Comparison of ENCODE assay signal across 12 cellular contexts in the genomic region with DNA sequence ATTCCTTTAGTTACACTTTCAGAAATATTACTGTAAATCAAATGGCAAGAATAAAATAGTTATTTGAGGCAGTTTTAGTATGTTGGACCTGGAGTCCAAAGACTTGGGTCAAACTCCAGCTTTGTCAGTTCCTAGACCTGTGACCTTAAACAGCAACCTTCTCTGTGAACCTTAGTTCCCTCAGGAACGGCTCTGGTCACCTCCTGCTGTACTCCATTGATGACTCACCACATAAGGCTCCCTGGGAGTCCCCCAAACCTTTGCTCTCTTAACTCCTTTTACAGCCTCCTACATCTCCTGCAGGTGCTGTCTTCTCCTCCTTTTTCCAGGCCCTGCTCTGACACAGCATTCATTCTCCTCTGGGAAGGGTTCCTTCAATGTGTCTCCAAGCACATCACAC. TPM values are rescaled to one million over a fixed set of nuclear protein-coding genes. Genes with fewer than 3 reads are reported as not detected.
A peak's percentile ranks its signal among the peaks of the same experiment; 100 is the strongest.
DNase-seq lines count a peak whose midpoint lies in the region; ATAC-seq, FAIRE-seq and TF ChIP-seq lines count a peak whose summit lies in the region.
"Had no signal": no experiment of that assay in that cellular context is flagged by ENCODE, and none has a peak within 500 bp of the region (broad histone marks: within the 10 kb centered on the region; RNA-seq: fewer than 3 reads in every experiment).

No MANE protein-coding gene starts in this region.

- H3K4me3 ChIP-seq in A549: no peak overlapping the region
- no peak overlapping the region for H3K4me3 ChIP-seq in astrocyte (ENCODE audit: insufficient read depth, low read depth, low read length)
- H3K4me3 ChIP-seq in right lobe of liver: no peak overlapping the region
- H3K4me3 ChIP-seq in OCI-LY7 (ENCODE audit: low read depth, low read length, poor library complexity, severe bottlenecking): no peak overlapping the region
- no peak overlapping the region for H3K4me3 ChIP-seq in tibial nerve
- H3K4me3 ChIP-seq: adrenal gland had no signal

- H3K4me1 Mint-ChIP-seq in astrocyte (ENCODE audit: low read depth, unreplicated experiment): peaks cover 53% of the 10 kb centered on the region

- peak overlapping the region; percentile 81 for H3K4me3 Mint-ChIP-seq in astrocyte (ENCODE audit: unreplicated experiment)

- H3K9me2 ChIP-seq in OCI-LY7 (ENCODE audit: insufficient read depth, low read length): no peaks in the 10 kb centered on the region

- H3K27ac ChIP-seq in A549: peak overlapping the region; percentile 47 to 83; a peak in 5 of 6 replicates
- H3K27ac ChIP-seq in astrocyte (ENCODE audit: low read depth, low read length): peak overlapping the region; percentile 99
- H3K27ac ChIP-seq in right lobe of liver: no peak overlapping the region
- H3K27ac ChIP-seq in OCI-LY7 (ENCODE audit: low read depth, low read length, poor library complexity, severe bottlenecking): no peak overlapping the region
- peak overlapping the region in 1 of 4 donors; percentile 10 for H3K27ac ChIP-seq in tibial nerve
- H3K27ac ChIP-seq: HL-60 had no signal

- ATAC-seq in A549 (peak; percentile 36 to 49; a peak in 2 of 6 replicates), right lobe of liver (peak; percentile 61 to 74 (median 65)), GM21360 (IDR thresholded peaks at IDR 0.05; ENCODE audit: unreplicated experiment) (no peak)

- H3K79me2 ChIP-seq in astrocyte (ENCODE audit: insufficient read depth, low read length) (no peaks in the 10 kb centered on the region), OCI-LY7 (ENCODE audit: insufficient read depth, low read depth, low read length) (no peaks in the 10 kb centered on the region)

- TF ChIP-seq RAD21 in A549 (conservative IDR thresholded peaks at IDR 0.05 in 1 of 2, IDR thresholded peaks at IDR 0.05 in 1 of 2): no peak

- TF ChIP-seq CTCF in A549 (IDR thresholded peaks at IDR 0.05) (no peak), astrocyte (IDR thresholded peaks at IDR 0.05; ENCODE audit: insufficient read depth, low read depth, low read length) (no peak), right lobe of liver (IDR thresholded peaks at IDR 0.05) (no peak), OCI-LY7 (conservative IDR thresholded peaks at IDR 0.05; ENCODE audit: low read length) (no peak), tibial nerve (IDR thresholded peaks at IDR 0.05) (no peak)

- no peak for TF ChIP-seq EP300 in A549 (IDR thresholded peaks at IDR 0.05)
- TF ChIP-seq EP300 in tibial nerve (IDR thresholded peaks at IDR 0.05): no peak

- H3K9me3 Mint-ChIP-seq in astrocyte (ENCODE audit: unreplicated experiment): no peaks in the 10 kb centered on the region

- H3K9me3 ChIP-seq in A549: no peaks in the 10 kb centered on the region
- no peaks in the 10 kb centered on the region for H3K9me3 ChIP-seq in astrocyte (ENCODE audit: insufficient read depth, low read depth, low read length)
- no peaks in the 10 kb centered on the region for H3K9me3 ChIP-seq in right lobe of liver
- no peaks in the 10 kb centered on the region for H3K9me3 ChIP-seq in OCI-LY7 (ENCODE audit: low read length)
- no peaks in the 10 kb centered on the region for H3K9me3 ChIP-seq in tibial nerve
- H3K9me3 ChIP-seq: adrenal gland had no signal

- POLR2A ChIA-PET in A549 (lab: Yijun Ruan, JAX) (interaction anchor here (1.0 kb wide), 1 partner anchor 8 kb away, joined by 3 read pairs; no protein-coding TSS in a partner anchor), OCI-LY7 (lab: Charles Lee) (no interaction called here)

- FAIRE-seq in A549 (lab: Jason Lieb, UNC) (no peak), astrocyte (lab: Jason Lieb, UNC) (no peak)

- H3K27ac Mint-ChIP-seq in astrocyte (ENCODE audit: unreplicated experiment): peak overlapping the region; percentile 79

- H3K4me1 ChIP-seq in A549 (peaks cover 50% of the 10 kb centered on the region), astrocyte (ENCODE audit: insufficient read depth, low read length) (peaks cover 54% of the 10 kb centered on the region), right lobe of liver (peaks cover 0 to 24% (median 0%) of the 10 kb centered on the region in 4 donors), OCI-LY7 (ENCODE audit: insufficient read depth, low read length, poor library complexity, severe bottlenecking) (no peaks in the 10 kb centered on the region), tibial nerve (peaks cover 0 to 15% (median 4%) of the 10 kb centered on the region in 4 donors)

- H3K27me3 ChIP-seq in astrocyte (ENCODE audit: insufficient read depth, low read length) (no peaks in the 10 kb centered on the region), right lobe of liver (no peaks in the 10 kb centered on the region), tibial nerve (no peaks in the 10 kb centered on the region)
- H3K27me3 ChIP-seq: adrenal gland had no signal

- peak overlapping the region; percentile 49 for H3K4me2 ChIP-seq in A549
- peak overlapping the region; percentile 72 for H3K4me2 ChIP-seq in astrocyte (ENCODE audit: low read length)
- H3K4me2 ChIP-seq in OCI-LY7 (ENCODE audit: low read length): no peak overlapping the region

- TF ChIP-seq POLR2A in A549 (IDR thresholded peaks at IDR 0.05; ENCODE audit: low read length): no peak
- TF ChIP-seq POLR2A in right lobe of liver (IDR thresholded peaks at IDR 0.05): no peak
- TF ChIP-seq POLR2A in tibial nerve (IDR thresholded peaks at IDR 0.05): no peak

- peak overlapping the region; percentile 9 for H3K9ac ChIP-seq in astrocyte (ENCODE audit: low read length)

- BruUV-seq in OCI-LY7 (replicated peaks; lab: Mats Ljungman, UMichigan): no TSS peak

- H3K27me3 Mint-ChIP-seq in astrocyte (ENCODE audit: low read depth, unreplicated experiment): no peaks in the 10 kb centered on the region

- intact Hi-C loops in right lobe of liver (cut with DNase I) (no loop called here), OCI-LY7 (cut with micrococcal nuclease; ENCODE audit: unreplicated experiment) (no loop called here)

- H4K20me1 ChIP-seq in astrocyte (ENCODE audit: insufficient read depth, low read length) (no peaks in the 10 kb centered on the region), OCI-LY7 (ENCODE audit: insufficient read depth, low read length) (no peaks in the 10 kb centered on the region)

- H3K36me3 ChIP-seq in astrocyte (ENCODE audit: insufficient read depth, low read length) (no peaks in the 10 kb centered on the region), right lobe of liver (peaks cover 0 to 2% (median 0%) of the 10 kb centered on the region in 4 donors), OCI-LY7 (ENCODE audit: insufficient read depth, low read length) (no peaks in the 10 kb centered on the region), tibial nerve (peaks cover 0 to 6% (median 0%) of the 10 kb centered on the region in 3 donors)
- H3K36me3 ChIP-seq: adrenal gland had no signal

- H2AFZ ChIP-seq in astrocyte (ENCODE audit: low read depth, low read length) (no peak overlapping the region), OCI-LY7 (ENCODE audit: low read length) (no peak overlapping the region)

- 0% methylated on average over 1 of the region's 1 CpG for WGBS in A549 (ENCODE audit: missing lambda C conversion rate)
- 14% methylated on average over 1 of the region's 1 CpG for WGBS in right lobe of liver (ENCODE audit: insufficient coverage, low coverage, low lambda C conversion rate, missing lambda C conversion rate)
- 36 to 42% methylated on average over 1 of the region's 1 CpG for WGBS in tibial nerve, 2 donors

- H3K36me3 Mint-ChIP-seq in astrocyte (ENCODE audit: low read depth, unreplicated experiment): peaks cover 4% of the 10 kb centered on the region

- CTCF ChIA-PET in A549 (lab: Yijun Ruan, JAX): interaction anchor here (0.9 to 4.7 kb wide), 4 partner anchors 11 to 115 kb away, joined by 3 to 26 read pairs (median 11); no protein-coding TSS in a partner anchor
- CTCF ChIA-PET in OCI-LY7 (lab: Charles Lee; ENCODE audit: unreplicated experiment): no interaction called here

- DNase-seq in A549 (ENCODE audit: low read depth in 1 of 2, low spot score in 1 of 2) (no peak), HCEC 1CT (peak; percentile 29), astrocyte (ENCODE audit: low read depth) (peak; percentile 30), right lobe of liver (no peak), OCI-LY7 (ENCODE audit: low spot score) (no peak), tibial nerve (ENCODE audit: low spot score in 2 of 2) (no peak), germinal center (ENCODE audit: low spot score) (no peak)
- DNase-seq: adrenal gland, cortex of kidney, DMS79 had no signal

TF ChIP-seq in A549, 52 proteins besides CTCF, POLR2A, EP300 and RAD21:
- no peak for TF ChIP-seq FOSL2 (IDR thresholded peaks at IDR 0.05)
- TF ChIP-seq FOSL2 (CRISPR knock-in tag; IDR thresholded peaks at IDR 0.05): peak; percentile 65
- no peak for TF ChIP-seq ZFP36 (IDR thresholded peaks at IDR 0.05; ENCODE audit: borderline replicate concordance, partially characterized antibody)

RNA-seq across cellular contexts. Expression of a gene that starts 29.1 kb away (rescaled TPM):
- polyA plus RNA-seq in A549 (2011; rRNA removed) (3.1 and 4.9 TPM in 2 replicates), A549 (2017; fragmentation: RNase III; extraction: RNeasy Plus Mini Kit Qiagen cat#74134 plus additional on column Dnase treatment) (6.4 to 7.3 TPM (median 6.9 TPM) in 3 replicates)
- 2.4 and 2.8 TPM in 2 replicates for polyA plus RNA-seq in A549 (2012; cell fraction: cytosol; rRNA removed)
- polyA plus RNA-seq in A549 (2012; cell fraction: nucleus; rRNA removed): 12.4 and 15.5 TPM in 2 replicates
- 4.8 and 6.3 TPM in 2 replicates for polyA minus RNA-seq in A549 (2011; rRNA and poly(A)+ RNA removed)
- total RNA-seq in astrocyte (128 and 136 TPM in 2 replicates), right lobe of liver (10 to 100 TPM in 4 of 6 experiments, 1 to 10 TPM in 2; 6.3 to 47.9 (median 19.6) TPM), OCI-LY7 (2022) (23.5 and 24.8 TPM in 2 replicates), tibial nerve (10 to 100 TPM; 50.0 to 67.2 (median 56.9) TPM)
- 16.2 and 24.8 TPM in 2 replicates for total RNA-seq in OCI-LY7 (2014; rRNA removed; shearing (Covaris generic))

RNA-seq across cellular contexts. Expression of a gene that starts 51.1 kb away (rescaled TPM):
- polyA plus RNA-seq in A549 (2011; rRNA removed) (1.4 and 1.6 TPM in 2 replicates), A549 (2017; fragmentation: RNase III; extraction: RNeasy Plus Mini Kit Qiagen cat#74134 plus additional on column Dnase treatment) (0.90 to 1.1 TPM (median 0.93 TPM) in 3 replicates)
- polyA plus RNA-seq in A549 (2012; cell fraction: cytosol; rRNA removed): 0.45 and 0.49 TPM in 2 replicates
- 1.0 and 1.3 TPM in 2 replicates for polyA plus RNA-seq in A549 (2012; cell fraction: nucleus; rRNA removed)
- 1.1 and 1.4 TPM in 2 replicates for polyA minus RNA-seq in A549 (2011; rRNA and poly(A)+ RNA removed)
- total RNA-seq in astrocyte (21.4 and 22.3 TPM in 2 replicates), right lobe of liver (1 to 10 TPM; 1.3 to 6.6 (median 5.6) TPM), OCI-LY7 (2022) (17.0 and 17.1 TPM in 2 replicates), tibial nerve (100 to 1,000 TPM in 1 of 4 donors, 10 to 100 TPM in 3; 54.8 to 106 (median 80.5) TPM)
- 15.9 and 20.4 TPM in 2 replicates for total RNA-seq in OCI-LY7 (2014; rRNA removed; shearing (Covaris generic))

Comparison
In these comparisons a context has a peak if more than half of its experiments do, and no peak if none do; other contexts are left out.
1. DNase-seq: peak in HCEC 1CT (single experiment) and astrocyte (single experiment); none in A549 (0 of 2), right lobe of liver (0 of 3), OCI-LY7 (single experiment), tibial nerve (0 of 2) and germinal center (single experiment).
2. H3K27ac ChIP-seq: peak in A549 (2 of 2) and astrocyte (single experiment); none in right lobe of liver (0 of 3) and OCI-LY7 (single experiment).